In genomic region chr19:6264077-6264445, GRCh38 we compare ENCODE assay signal across 1 cellular context.
TF ChIP-seq lines count a peak whose summit lies in the region.

No MANE protein-coding gene starts in this region.

TF ChIP-seq in IMR-90, 13 proteins besides CTCF, POLR2A, EP300 and RAD21:
- no peak for TF ChIP-seq NFE2L2 (IDR thresholded peaks at IDR 0.05; ENCODE audit: low read depth, low read length)
- TF ChIP-seq CEBPB (IDR thresholded peaks at IDR 0.05; ENCODE audit: low read depth, low read length): 0 out of 2 replicates have a peak, but pooled peaks have one; percentile 9
